9 cellular contexts compared by ENCODE assay signal in genomic region chr12:39692258-39692853, GRCh38.
A peak's percentile ranks its signal among the peaks of the same experiment; 100 is the strongest.
DNase-seq lines count a peak whose midpoint lies in the region; ATAC-seq, FAIRE-seq and TF ChIP-seq lines count a peak whose summit lies in the region.
"Had no signal": no experiment of that assay in that cellular context is flagged by ENCODE, and none has a peak within 500 bp of the region (broad histone marks: within the 10 kb centered on the region; RNA-seq: fewer than 3 reads in every experiment).

No MANE protein-coding gene starts in this region.

- H3K27me3 ChIP-seq in OCI-LY1 (ENCODE audit: insufficient read depth, low read length) (no peaks in the 10 kb centered on the region), foreskin keratinocyte (no peaks in the 10 kb centered on the region)

- no peak for ATAC-seq in foreskin keratinocyte
- no peak for ATAC-seq in HG03139 (IDR thresholded peaks at IDR 0.05; ENCODE audit: unreplicated experiment)
- no peak for ATAC-seq in WTC11

- no peaks in the 10 kb centered on the region for H3K4me1 ChIP-seq in OCI-LY1 (ENCODE audit: insufficient read depth, low read length, severe bottlenecking)
- no peaks in the 10 kb centered on the region for H3K4me1 ChIP-seq in foreskin keratinocyte

- no peak overlapping the region for H3K27ac ChIP-seq in OCI-LY1 (ENCODE audit: low read depth, low read length, poor library complexity, severe bottlenecking)
- H3K27ac ChIP-seq in foreskin keratinocyte, result no peak overlapping the region

- H3K9ac ChIP-seq in OCI-LY1 (ENCODE audit: low read length), result no peak overlapping the region

- no peaks in the 10 kb centered on the region for H3K27me3 Mint-ChIP-seq in WTC11 (ENCODE audit: low read depth)
- H3K27me3 Mint-ChIP-seq: central memory CD8-positive, alpha-beta T cell had no signal

- no peaks in the 10 kb centered on the region for H4K20me1 ChIP-seq in OCI-LY1 (ENCODE audit: insufficient read depth, low read length)

- in situ Hi-C loops in GM13976 (cut with MboI; ENCODE audit: low sequenced_read_pairs, unreplicated experiment), result loop anchor here (10.0 to 25.0 kb wide), 2 partner anchors 95 to 368 kb away; no protein-coding TSS in a partner anchor

- no peaks in the 10 kb centered on the region for H3K9me2 ChIP-seq in OCI-LY1 (ENCODE audit: low read depth, low read length)

- H3K9me3 ChIP-seq in OCI-LY1 (ENCODE audit: low read length), result no peaks in the 10 kb centered on the region

- H3K4me3 Mint-ChIP-seq in WTC11, result no peak overlapping the region
- H3K4me3 Mint-ChIP-seq: central memory CD8-positive, alpha-beta T cell had no signal

- POLR2A ChIA-PET in WTC11 (lab: Charles Lee), result no interaction called here

- peaks cover 13% of the 10 kb centered on the region for H3K9me3 Mint-ChIP-seq in WTC11
- H3K9me3 Mint-ChIP-seq: central memory CD8-positive, alpha-beta T cell had no signal

- H3K4me3 ChIP-seq in OCI-LY1 (ENCODE audit: low read depth, low read length, poor library complexity, severe bottlenecking), result no peak overlapping the region

- H3K36me3 ChIP-seq in OCI-LY1 (ENCODE audit: insufficient read depth, low read length), result no peaks in the 10 kb centered on the region

- no peak overlapping the region for H2AFZ ChIP-seq in OCI-LY1 (ENCODE audit: low read length)

- FAIRE-seq in A204.1 (lab: Jason Lieb, UNC), result peak; percentile 90

- H3F3A ChIP-seq in OCI-LY1 (ENCODE audit: insufficient read depth, low read length), result no peaks in the 10 kb centered on the region

- no peaks in the 10 kb centered on the region for H3K4me1 Mint-ChIP-seq in WTC11
- H3K4me1 Mint-ChIP-seq: central memory CD8-positive, alpha-beta T cell had no signal

- DNase-seq in GM13976 (ENCODE audit: low spot score), result peak; percentile 36
- DNase-seq in foreskin keratinocyte, result peak in 1 of 2 donors; percentile 3
- no peak for DNase-seq in foreskin melanocyte
- DNase-seq in NCI-H1092 treated with DMSO at 0.1 percent for 48 hours (lab: John Stamatoyannopoulos, UW), result no peak
- DNase-seq in WTC11 (ENCODE audit: low spot score), result no peak

- no peak overlapping the region for H3K27ac Mint-ChIP-seq in WTC11

- H3K79me2 ChIP-seq in OCI-LY1 (ENCODE audit: insufficient read depth, low read length), result no peaks in the 10 kb centered on the region

- peaks cover 2% of the 10 kb centered on the region for H3K36me3 Mint-ChIP-seq in WTC11

- CTCF ChIA-PET in WTC11 (lab: Charles Lee), result interaction anchor here (0.6 to 1.6 kb wide), 4 partner anchors 45 to 352 kb away, joined by 3 to 7 read pairs (median 4); partner anchors contain the start of gene ABCD2

- TF ChIP-seq CTCF in GM13976 (IDR thresholded peaks at IDR 0.05; ENCODE audit: borderline replicate concordance, control extremely low read depth, extremely low read depth, insufficient read depth, missing control alignments) (no peak), OCI-LY1 (IDR thresholded peaks at IDR 0.05; ENCODE audit: low read length) (peak; percentile 45), foreskin keratinocyte (conservative IDR thresholded peaks at IDR 0.05) (peak; percentile 58), WTC11 (IDR thresholded peaks at IDR 0.05) (no peak)

- H3K4me2 ChIP-seq in OCI-LY1 (ENCODE audit: low read length), result no peak overlapping the region

TF ChIP-seq in WTC11, 78 proteins besides CTCF, POLR2A, EP300 and RAD21:
- TF ChIP-seq SOX15 (CRISPR knock-in tag; IDR thresholded peaks at IDR 0.05) (no peak), USF2 (CRISPR knock-in tag; IDR thresholded peaks at IDR 0.05) (no peak), FOXP4 (CRISPR knock-in tag; IDR thresholded peaks at IDR 0.05) (no peak), E2F4 (CRISPR knock-in tag; IDR thresholded peaks at IDR 0.05; ENCODE audit: borderline replicate concordance, low read depth) (no peak), ETV6 (CRISPR knock-in tag; IDR thresholded peaks at IDR 0.05) (no peak)

Comparison
In these comparisons a context has a peak if more than half of its experiments do, and no peak if none do; other contexts are left out.
1. CTCF ChIP-seq: peak in OCI-LY1 (single experiment) and foreskin keratinocyte (single experiment); none in GM13976 (single experiment) and WTC11 (single experiment).